Comparison of ENCODE assay signal across 31 cellular contexts in genomic region chr12:13090054-13090453, GRCh38. TPM values are rescaled to one million over a fixed set of nuclear protein-coding genes. Genes with fewer than 3 reads are reported as not detected.
DNase-seq lines count a peak whose midpoint lies in the region; ATAC-seq and TF ChIP-seq lines count a peak whose summit lies in the region.
"Had no signal": no experiment of that assay in that cellular context is flagged by ENCODE, and none has a peak within 500 bp of the region (broad histone marks: within the 10 kb centered on the region; RNA-seq: fewer than 3 reads in every experiment).

No MANE protein-coding gene starts in this region.

- TF ChIP-seq CTCF in H9 (conservative IDR thresholded peaks at IDR 0.05) (no peak), MM.1S (IDR thresholded peaks at IDR 0.05; ENCODE audit: low read length) (no peak)

- no peak overlapping the region for H3T11ph ChIP-seq in H9 (ENCODE audit: low read length)

- H3K36me3 ChIP-seq in MM.1S (replicated peaks; ENCODE audit: insufficient read depth, low read length) = no peaks in the 10 kb centered on the region
- H3K36me3 ChIP-seq: neutrophil, upper lobe of left lung had no signal

- H2BK20ac ChIP-seq in H9 (ENCODE audit: low read depth, low read length, poor library complexity, severe bottlenecking) = no peak overlapping the region

- H3K9ac ChIP-seq in H9 (ENCODE audit: extremely low read depth, insufficient read length, low read length) = no peak overlapping the region
- H3K9ac ChIP-seq in MM.1S (ENCODE audit: low read length) = no peak overlapping the region
- H3K9ac ChIP-seq: KMS-11 had no signal

- no peak overlapping the region for H3K18ac ChIP-seq in H9 (ENCODE audit: insufficient read length, low read depth, low read length)

- H4K8ac ChIP-seq in H9 (replicated peaks; ENCODE audit: insufficient read length, low read depth, low read length) = no peak overlapping the region

- intact Hi-C loops in posterior vena cava (cut with DNase I) = no loop called here

- H3K27ac ChIP-seq in H9 (ENCODE audit: insufficient read length, low read depth, low read length) (no peak overlapping the region), MM.1S (ENCODE audit: low read length) (peak overlapping the region; percentile 36; the same call in 1 of the 2 replicates)
- H3K27ac ChIP-seq: KMS-11, neutrophil, upper lobe of left lung had no signal

- H3K27me3 Mint-ChIP-seq in H9 (ENCODE audit: low read depth) = no peaks in the 10 kb centered on the region
- peaks cover 0 to 4% of the 10 kb centered on the region in 2 donors for H3K27me3 Mint-ChIP-seq in stimulated activated naive B cell treated with anti-CD40 and anti-IgM and Interleukin-4, amounts not matched to agents 10 μg/mL and 1 μg/mL and 100 μg/mL, for 72 hours

- H3K14ac ChIP-seq in H9 (ENCODE audit: insufficient read depth, low read length) = no peak overlapping the region

- H3K79me1 ChIP-seq in H9 (ENCODE audit: insufficient read depth, low read depth, low read length, poor library complexity, severe bottlenecking) = no peaks in the 10 kb centered on the region

- no peak overlapping the region for H3K56ac ChIP-seq in H9 (ENCODE audit: insufficient read length, low read depth, low read length)

- WGBS in H9 (ENCODE audit: extremely low coverage, insufficient read length, low lambda C conversion rate) = no CpG with 5 or more reads among the region's 4 CpGs

- no peak overlapping the region for H4K5ac ChIP-seq in H9 (ENCODE audit: insufficient read length, low read depth, low read length)

- no peaks in the 10 kb centered on the region for H3K23me2 ChIP-seq in H9 (ENCODE audit: insufficient read length, low read depth, low read length, poor library complexity, severe bottlenecking)

- no peaks in the 10 kb centered on the region for H3K79me2 ChIP-seq in H9 (ENCODE audit: insufficient read depth, low read length)
- no peaks in the 10 kb centered on the region for H3K79me2 ChIP-seq in MM.1S (ENCODE audit: low read length)

- H2BK15ac ChIP-seq in H9 (ENCODE audit: low read depth, low read length) = no peak overlapping the region

- H3K36me3 Mint-ChIP-seq in H9 (ENCODE audit: insufficient read depth in 1 of 3, low read depth in 3 of 3) = peaks cover 5 to 7% (median 6%) of the 10 kb centered on the region in 3 experiments; a peak in 5 of 7 replicates
- H3K36me3 Mint-ChIP-seq in stimulated activated naive B cell treated with anti-CD40 and anti-IgM and Interleukin-4, amounts not matched to agents 10 μg/mL and 1 μg/mL and 100 μg/mL, for 72 hours = peaks cover 7 to 14% of the 10 kb centered on the region in 2 donors

- H2AFZ ChIP-seq in H9 (ENCODE audit: low read length) (no peak overlapping the region), MM.1S (ENCODE audit: low read length) (no peak overlapping the region)

- H4K20me1 ChIP-seq in H9 (ENCODE audit: control insufficient read depth, insufficient read depth, insufficient read length) (no peaks in the 10 kb centered on the region), MM.1S (ENCODE audit: insufficient read depth, low read length) (no peaks in the 10 kb centered on the region)

- no peak overlapping the region for H2AK5ac ChIP-seq in H9 (ENCODE audit: insufficient read length, low read length)

- no peak overlapping the region for H3K23ac ChIP-seq in H9 (ENCODE audit: insufficient read length, low read depth, low read length)

- ATAC-seq in stimulated activated naive B cell treated with anti-CD40 and anti-IgM and Interleukin-4, amounts not matched to agents 10 μg/mL and 1 μg/mL and 100 μg/mL, for 72 hours (replicated peaks) = peak; percentile 74 to 79
- ATAC-seq: left lobe of liver had no signal

- no peaks in the 10 kb centered on the region for H3K9me3 ChIP-seq in H9 (ENCODE audit: control insufficient read depth, low read depth, low read length)
- no peaks in the 10 kb centered on the region for H3K9me3 ChIP-seq in MM.1S (replicated peaks; ENCODE audit: insufficient read depth, low read length)
- H3K9me3 ChIP-seq: neutrophil, upper lobe of left lung had no signal

- no peak overlapping the region for H3K27ac Mint-ChIP-seq in H9
- H3K27ac Mint-ChIP-seq in stimulated activated naive B cell treated with anti-CD40 and anti-IgM and Interleukin-4, amounts not matched to agents 10 μg/mL and 1 μg/mL and 100 μg/mL, for 72 hours = peak overlapping the region; percentile 67
- H3K27ac Mint-ChIP-seq: immature natural killer cell had no signal

- H3K9me3 Mint-ChIP-seq in H9 = no peaks in the 10 kb centered on the region; a peak in 1 of 5 replicates
- H3K9me3 Mint-ChIP-seq in stimulated activated naive B cell treated with anti-CD40 and anti-IgM and Interleukin-4, amounts not matched to agents 10 μg/mL and 1 μg/mL and 100 μg/mL, for 72 hours = no peaks in the 10 kb centered on the region
- H3K9me3 Mint-ChIP-seq: immature natural killer cell had no signal

- no peak overlapping the region for H2BK120ac ChIP-seq in H9 (ENCODE audit: low read depth, low read length, poor library complexity, severe bottlenecking)

- peak; percentile 46 for DNase-seq in NOMO-1 treated with DMSO at 0.1 percent for 48 hours (lab: John Stamatoyannopoulos, UW; ENCODE audit: unreplicated experiment)
- DNase-seq in NOMO-1 treated with dmso at 0.1 percent for 144 hours (lab: John Stamatoyannopoulos, UW; ENCODE audit: unreplicated experiment) = no peak
- no peak for DNase-seq in H9
- no peak for DNase-seq in MM.1S
- no peak for DNase-seq in stimulated activated naive B cell treated with anti-CD40 and anti-IgM and Interleukin-4, amounts not matched to agents 10 μg/mL and 1 μg/mL and 100 μg/mL, for 72 hours
- DNase-seq in posterior vena cava (ENCODE audit: low spot score) = no peak
- no peak for DNase-seq in NCI-H748 treated with DMSO at 0.1 percent for 48 hours (lab: John Stamatoyannopoulos, UW)
- no peak for DNase-seq in amygdala (lab: John Stamatoyannopoulos, UW)
- DNase-seq: 8988T; activated CD4-positive, alpha-beta T cell treated with anti-CD3 and anti-CD28 coated beads, Interleukin-2, amount 50 U/mL, for 48 hours; activated CD8-positive, alpha-beta memory T cell treated with anti-CD3 and anti-CD28 coated beads, Interleukin-2, amount 50 U/mL, for 4 hours; activated naive CD4-positive, alpha-beta T cell treated with anti-CD3 and anti-CD28 coated beads, Interleukin-2, amount 50 U/mL, for 16 hours; AML-193; DMS79 treated with DMSO at 0.1 percent for 48 hours; effector memory CD4-positive, alpha-beta T cell; foreskin fibroblast; H7; immature natural killer cell; mesenchymal stem cell; NCI-H1048; NCI-H1694 treated with DMSO at 0.1 percent for 48 hours; NCI-H2171 treated with DMSO at 0.1 percent for 48 hours; NCI-H524 treated with DMSO at 0.1 percent for 48 hours; SW 1271; upper lobe of left lung had no signal

- peak overlapping the region; percentile 55 for H4K91ac ChIP-seq in H9 (ENCODE audit: insufficient read length, low read depth, low read length)

- H3K9me2 ChIP-seq in MM.1S (replicated peaks; ENCODE audit: insufficient read depth, low read length) = no peaks in the 10 kb centered on the region

- peaks cover 5% of the 10 kb centered on the region for H3F3A ChIP-seq in MM.1S (ENCODE audit: insufficient read depth, low read length)

- no peak overlapping the region for H3K4ac ChIP-seq in H9 (ENCODE audit: low read depth, low read length)

- H3K4me3 ChIP-seq in MM.1S (ENCODE audit: low read length) = no peak overlapping the region
- H3K4me3 ChIP-seq: upper lobe of left lung had no signal

- H3K4me3 Mint-ChIP-seq in H9 = no peak overlapping the region
- H3K4me3 Mint-ChIP-seq in stimulated activated naive B cell treated with anti-CD40 and anti-IgM and Interleukin-4, amounts not matched to agents 10 μg/mL and 1 μg/mL and 100 μg/mL, for 72 hours = peak overlapping the region; percentile 21 to 52
- H3K4me3 Mint-ChIP-seq: immature natural killer cell had no signal

- peaks cover 21% of the 10 kb centered on the region for H3K4me1 ChIP-seq in H9 (ENCODE audit: insufficient read depth, low read length)
- peaks cover 46% of the 10 kb centered on the region for H3K4me1 ChIP-seq in MM.1S (ENCODE audit: low read length)

- H2BK5ac ChIP-seq in H9 (ENCODE audit: insufficient read length, low read length) = no peak overlapping the region

- no peaks in the 10 kb centered on the region for H3K27me3 ChIP-seq in H9 (ENCODE audit: insufficient read depth, low read length)
- no peaks in the 10 kb centered on the region for H3K27me3 ChIP-seq in MM.1S (replicated peaks; ENCODE audit: insufficient read depth, low read length)
- H3K27me3 ChIP-seq: neutrophil, upper lobe of left lung had no signal

- H2BK12ac ChIP-seq in H9 (ENCODE audit: insufficient read length, low read depth, low read length) = no peak overlapping the region

- no peak overlapping the region for H3K4me2 ChIP-seq in H9 (ENCODE audit: insufficient read depth, insufficient read length, low read length)
- H3K4me2 ChIP-seq in MM.1S (ENCODE audit: low read depth, low read length) = peak overlapping the region; percentile 37; the same call in 1 of the 2 replicates
- H3K4me2 ChIP-seq: KMS-11 had no signal

- peaks cover 61 to 64% of the 10 kb centered on the region in 2 experiments for H3K4me1 Mint-ChIP-seq in H9
- H3K4me1 Mint-ChIP-seq in stimulated activated naive B cell treated with anti-CD40 and anti-IgM and Interleukin-4, amounts not matched to agents 10 μg/mL and 1 μg/mL and 100 μg/mL, for 72 hours = peaks cover 58 to 81% of the 10 kb centered on the region in 2 donors
- H3K4me1 Mint-ChIP-seq: immature natural killer cell had no signal

RNA-seq across cellular contexts. Expression of gene GSG1, which starts 13.4 kb away (rescaled TPM):
- 0.22 and 0.33 TPM in 2 replicates for total RNA-seq in H9 (2021)
- not detected for total RNA-seq in posterior vena cava
- total RNA-seq: bronchial epithelial cell, left lobe of liver, OCI-LY7, subcutaneous adipose tissue, upper lobe of left lung had no signal

RNA-seq across cellular contexts. Expression of gene FAM234B, which starts 45.9 kb away (rescaled TPM):
- total RNA-seq in H9 (2021) (20.2 and 20.8 TPM in 2 replicates), posterior vena cava (1 to 10 TPM; 4.5 to 4.9 TPM)

Comparison
In these comparisons a context has a peak if more than half of its experiments do, and no peak if none do; other contexts are left out.
1. H3K4me3 Mint-ChIP-seq: peak in stimulated activated naive B cell treated with anti-CD40 and anti-IgM and Interleukin-4, amounts not matched to agents 10 μg/mL and 1 μg/mL and 100 μg/mL, for 72 hours (2 of 2); none in H9 (0 of 2).